ENCODE assay signal across 8 cellular contexts in the genomic region with DNA sequence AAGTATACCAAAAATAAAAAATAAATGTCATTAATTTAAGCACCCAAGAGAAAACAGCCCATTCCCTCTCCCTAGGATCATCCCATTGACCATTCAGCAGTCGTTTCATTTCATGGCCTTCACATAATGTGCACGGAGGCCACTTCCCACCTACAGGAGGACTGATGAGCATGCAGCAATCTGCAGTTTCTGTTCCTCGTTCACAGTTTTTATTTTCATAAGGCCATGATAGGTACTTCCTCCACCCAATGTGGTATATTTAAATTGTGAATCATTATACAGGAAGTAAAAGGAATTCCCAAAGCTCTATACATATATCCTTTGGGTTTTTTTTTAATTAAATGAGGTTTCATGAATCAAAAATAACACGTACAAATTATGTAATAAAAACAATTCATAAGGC. TPM values are rescaled to one million over a fixed set of nuclear protein-coding genes. Genes with fewer than 3 reads are reported as not detected.
DNase-seq lines count a peak whose midpoint lies in the region; ATAC-seq and TF ChIP-seq lines count a peak whose summit lies in the region.

No MANE protein-coding gene starts in this region.

- TF ChIP-seq CTCF in GM13977 (IDR thresholded peaks at IDR 0.05; ENCODE audit: extremely low read depth, insufficient read depth, missing control alignments) (no peak), retinal pigment epithelial cell (conservative IDR thresholded peaks at IDR 0.05; ENCODE audit: low read depth, low read length) (peak; percentile 38)

- H3K4me3 ChIP-seq in retinal pigment epithelial cell (ENCODE audit: low read length) = no peak overlapping the region

- in situ Hi-C loops in GM13977 (cut with MboI; ENCODE audit: low pct_unique_long_range_greater_than_20kb, low sequenced_read_pairs, unreplicated experiment) = no loop called here

- ATAC-seq in HG02571 (IDR thresholded peaks at IDR 0.05; ENCODE audit: unreplicated experiment) (peak; percentile 95), esophagus mucosa (peak; percentile 89)

- DNase-seq in GM13977 (ENCODE audit: low spot score) (peak; percentile 51), MV-4-11 (lab: John Stamatoyannopoulos, UW) (peak; percentile 96), retinal pigment epithelial cell (ENCODE audit: low read depth) (no peak)
- no peak for DNase-seq in stimulated activated naive CD4-positive, alpha-beta T cell (lab: John Stamatoyannopoulos, UW)
- no peak for DNase-seq in activated effector memory CD4-positive, alpha-beta T cell treated with Interleukin-2 at 50 U/mL for 16 hours
- DNase-seq in activated CD4-positive, alpha-beta T cell treated with anti-CD3 and anti-CD28 coated beads, Interleukin-2, amount 50 U/mL, for 48 hours = no peak

RNA-seq across cellular contexts. Expression of gene SLC44A3, which starts 27.7 kb away (rescaled TPM):
- total RNA-seq in esophagus mucosa = 10.1 TPM

Comparison
In these comparisons a context has a peak if more than half of its experiments do, and no peak if none do; other contexts are left out.
1. DNase-seq: peak in GM13977 (single experiment) and MV-4-11 (single experiment); none in retinal pigment epithelial cell (single experiment), stimulated activated naive CD4-positive, alpha-beta T cell (0 of 6), activated effector memory CD4-positive, alpha-beta T cell treated with Interleukin-2 at 50 U/mL for 16 hours (single experiment) and activated CD4-positive, alpha-beta T cell treated with anti-CD3 and anti-CD28 coated beads, Interleukin-2, amount 50 U/mL, for 48 hours (0 of 2).